ENCODE assay signal across 1 cellular context in the genomic region with DNA sequence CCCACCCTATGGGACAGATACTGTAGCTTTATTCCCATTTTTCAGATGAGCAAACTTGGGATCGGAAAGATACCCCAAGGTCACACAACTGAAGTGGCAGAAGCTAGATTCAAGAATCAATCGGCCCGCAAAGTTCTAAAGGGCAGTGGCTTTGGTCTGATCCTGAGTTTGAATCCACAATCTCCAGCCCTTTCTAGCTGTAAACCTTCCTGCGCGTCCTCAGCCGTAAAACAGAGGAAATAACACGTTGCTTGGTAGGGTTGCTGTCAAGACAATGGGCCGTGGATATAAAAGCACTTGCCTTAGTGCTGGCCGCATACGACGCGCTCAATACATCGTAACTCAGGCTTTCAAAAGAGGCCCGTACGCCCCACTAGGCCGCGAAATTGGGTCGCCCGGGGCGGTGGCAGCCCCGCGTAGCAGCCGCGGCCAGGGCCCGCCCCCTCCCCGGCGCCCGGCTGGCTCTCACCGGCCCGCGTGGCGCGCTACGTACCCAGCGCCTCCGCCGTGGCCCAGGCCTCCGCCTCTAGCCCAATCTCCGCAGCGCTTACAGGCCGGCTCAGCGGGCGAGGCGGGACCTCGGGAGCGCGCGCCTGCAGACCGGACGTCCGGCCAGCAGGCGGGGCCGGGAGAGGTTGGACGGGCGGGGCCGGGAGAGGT.
TF ChIP-seq lines count a peak whose summit lies in the region.

A gene with protein sequence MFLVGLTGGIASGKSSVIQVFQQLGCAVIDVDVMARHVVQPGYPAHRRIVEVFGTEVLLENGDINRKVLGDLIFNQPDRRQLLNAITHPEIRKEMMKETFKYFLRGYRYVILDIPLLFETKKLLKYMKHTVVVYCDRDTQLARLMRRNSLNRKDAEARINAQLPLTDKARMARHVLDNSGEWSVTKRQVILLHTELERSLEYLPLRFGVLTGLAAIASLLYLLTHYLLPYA (minus strand): TSS at position 573 of the 660 bp plus-strand sequence. CDS start 16,747 bp downstream, outside the sequence.

TF ChIP-seq in WTC11, 78 proteins besides CTCF, POLR2A, EP300 and RAD21 (continued from another document):
- TF ChIP-seq EMX1 (CRISPR knock-in tag; IDR thresholded peaks at IDR 0.05) (no peak), ELF4 (CRISPR knock-in tag; IDR thresholded peaks at IDR 0.05; ENCODE audit: low read depth) (no peak), ZNF416 (CRISPR knock-in tag; IDR thresholded peaks at IDR 0.05) (no peak), ZNF263 (CRISPR knock-in tag; IDR thresholded peaks at IDR 0.05; ENCODE audit: low read depth) (no peak), SP1 (CRISPR knock-in tag; conservative IDR thresholded peaks at IDR 0.05) (peak; percentile 77), FOXK1 (CRISPR knock-in tag; IDR thresholded peaks at IDR 0.05) (peak; percentile 61; the same call in 1 of the 2 replicates), ZNF232 (CRISPR knock-in tag; IDR thresholded peaks at IDR 0.05) (no peak), ETV6 (CRISPR knock-in tag; IDR thresholded peaks at IDR 0.05) (no peak), NFE2L1 (CRISPR knock-in tag; IDR thresholded peaks at IDR 0.05) (no peak), FOXJ3 (CRISPR knock-in tag; IDR thresholded peaks at IDR 0.05; ENCODE audit: borderline replicate concordance) (no peak), KAT7 (CRISPR knock-in tag; IDR thresholded peaks at IDR 0.05; ENCODE audit: borderline replicate concordance) (no peak), ATF1 (CRISPR knock-in tag; IDR thresholded peaks at IDR 0.05) (no peak), OVOL2 (CRISPR knock-in tag; IDR thresholded peaks at IDR 0.05; ENCODE audit: borderline replicate concordance) (no peak), TP53 (CRISPR knock-in tag; IDR thresholded peaks at IDR 0.05) (no peak), SMAD3 (CRISPR knock-in tag; IDR thresholded peaks at IDR 0.05; ENCODE audit: borderline replicate concordance) (no peak), NR2C2 (CRISPR knock-in tag; IDR thresholded peaks at IDR 0.05) (no peak)
- TF ChIP-seq, protein P1, sequence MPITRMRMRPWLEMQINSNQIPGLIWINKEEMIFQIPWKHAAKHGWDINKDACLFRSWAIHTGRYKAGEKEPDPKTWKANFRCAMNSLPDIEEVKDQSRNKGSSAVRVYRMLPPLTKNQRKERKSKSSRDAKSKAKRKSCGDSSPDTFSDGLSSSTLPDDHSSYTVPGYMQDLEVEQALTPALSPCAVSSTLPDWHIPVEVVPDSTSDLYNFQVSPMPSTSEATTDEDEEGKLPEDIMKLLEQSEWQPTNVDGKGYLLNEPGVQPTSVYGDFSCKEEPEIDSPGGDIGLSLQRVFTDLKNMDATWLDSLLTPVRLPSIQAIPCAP (CRISPR knock-in tag; IDR thresholded peaks at IDR 0.05): no peak
- TF ChIP-seq, protein P2, sequence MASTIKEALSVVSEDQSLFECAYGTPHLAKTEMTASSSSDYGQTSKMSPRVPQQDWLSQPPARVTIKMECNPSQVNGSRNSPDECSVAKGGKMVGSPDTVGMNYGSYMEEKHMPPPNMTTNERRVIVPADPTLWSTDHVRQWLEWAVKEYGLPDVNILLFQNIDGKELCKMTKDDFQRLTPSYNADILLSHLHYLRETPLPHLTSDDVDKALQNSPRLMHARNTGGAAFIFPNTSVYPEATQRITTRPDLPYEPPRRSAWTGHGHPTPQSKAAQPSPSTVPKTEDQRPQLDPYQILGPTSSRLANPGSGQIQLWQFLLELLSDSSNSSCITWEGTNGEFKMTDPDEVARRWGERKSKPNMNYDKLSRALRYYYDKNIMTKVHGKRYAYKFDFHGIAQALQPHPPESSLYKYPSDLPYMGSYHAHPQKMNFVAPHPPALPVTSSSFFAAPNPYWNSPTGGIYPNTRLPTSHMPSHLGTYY (CRISPR knock-in tag; IDR thresholded peaks at IDR 0.05): no peak
- TF ChIP-seq, protein P3, sequence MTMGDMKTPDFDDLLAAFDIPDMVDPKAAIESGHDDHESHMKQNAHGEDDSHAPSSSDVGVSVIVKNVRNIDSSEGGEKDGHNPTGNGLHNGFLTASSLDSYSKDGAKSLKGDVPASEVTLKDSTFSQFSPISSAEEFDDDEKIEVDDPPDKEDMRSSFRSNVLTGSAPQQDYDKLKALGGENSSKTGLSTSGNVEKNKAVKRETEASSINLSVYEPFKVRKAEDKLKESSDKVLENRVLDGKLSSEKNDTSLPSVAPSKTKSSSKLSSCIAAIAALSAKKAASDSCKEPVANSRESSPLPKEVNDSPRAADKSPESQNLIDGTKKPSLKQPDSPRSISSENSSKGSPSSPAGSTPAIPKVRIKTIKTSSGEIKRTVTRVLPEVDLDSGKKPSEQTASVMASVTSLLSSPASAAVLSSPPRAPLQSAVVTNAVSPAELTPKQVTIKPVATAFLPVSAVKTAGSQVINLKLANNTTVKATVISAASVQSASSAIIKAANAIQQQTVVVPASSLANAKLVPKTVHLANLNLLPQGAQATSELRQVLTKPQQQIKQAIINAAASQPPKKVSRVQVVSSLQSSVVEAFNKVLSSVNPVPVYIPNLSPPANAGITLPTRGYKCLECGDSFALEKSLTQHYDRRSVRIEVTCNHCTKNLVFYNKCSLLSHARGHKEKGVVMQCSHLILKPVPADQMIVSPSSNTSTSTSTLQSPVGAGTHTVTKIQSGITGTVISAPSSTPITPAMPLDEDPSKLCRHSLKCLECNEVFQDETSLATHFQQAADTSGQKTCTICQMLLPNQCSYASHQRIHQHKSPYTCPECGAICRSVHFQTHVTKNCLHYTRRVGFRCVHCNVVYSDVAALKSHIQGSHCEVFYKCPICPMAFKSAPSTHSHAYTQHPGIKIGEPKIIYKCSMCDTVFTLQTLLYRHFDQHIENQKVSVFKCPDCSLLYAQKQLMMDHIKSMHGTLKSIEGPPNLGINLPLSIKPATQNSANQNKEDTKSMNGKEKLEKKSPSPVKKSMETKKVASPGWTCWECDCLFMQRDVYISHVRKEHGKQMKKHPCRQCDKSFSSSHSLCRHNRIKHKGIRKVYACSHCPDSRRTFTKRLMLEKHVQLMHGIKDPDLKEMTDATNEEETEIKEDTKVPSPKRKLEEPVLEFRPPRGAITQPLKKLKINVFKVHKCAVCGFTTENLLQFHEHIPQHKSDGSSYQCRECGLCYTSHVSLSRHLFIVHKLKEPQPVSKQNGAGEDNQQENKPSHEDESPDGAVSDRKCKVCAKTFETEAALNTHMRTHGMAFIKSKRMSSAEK (CRISPR knock-in tag; IDR thresholded peaks at IDR 0.05; ENCODE audit: borderline replicate concordance): no peak
- TF ChIP-seq, protein P4, sequence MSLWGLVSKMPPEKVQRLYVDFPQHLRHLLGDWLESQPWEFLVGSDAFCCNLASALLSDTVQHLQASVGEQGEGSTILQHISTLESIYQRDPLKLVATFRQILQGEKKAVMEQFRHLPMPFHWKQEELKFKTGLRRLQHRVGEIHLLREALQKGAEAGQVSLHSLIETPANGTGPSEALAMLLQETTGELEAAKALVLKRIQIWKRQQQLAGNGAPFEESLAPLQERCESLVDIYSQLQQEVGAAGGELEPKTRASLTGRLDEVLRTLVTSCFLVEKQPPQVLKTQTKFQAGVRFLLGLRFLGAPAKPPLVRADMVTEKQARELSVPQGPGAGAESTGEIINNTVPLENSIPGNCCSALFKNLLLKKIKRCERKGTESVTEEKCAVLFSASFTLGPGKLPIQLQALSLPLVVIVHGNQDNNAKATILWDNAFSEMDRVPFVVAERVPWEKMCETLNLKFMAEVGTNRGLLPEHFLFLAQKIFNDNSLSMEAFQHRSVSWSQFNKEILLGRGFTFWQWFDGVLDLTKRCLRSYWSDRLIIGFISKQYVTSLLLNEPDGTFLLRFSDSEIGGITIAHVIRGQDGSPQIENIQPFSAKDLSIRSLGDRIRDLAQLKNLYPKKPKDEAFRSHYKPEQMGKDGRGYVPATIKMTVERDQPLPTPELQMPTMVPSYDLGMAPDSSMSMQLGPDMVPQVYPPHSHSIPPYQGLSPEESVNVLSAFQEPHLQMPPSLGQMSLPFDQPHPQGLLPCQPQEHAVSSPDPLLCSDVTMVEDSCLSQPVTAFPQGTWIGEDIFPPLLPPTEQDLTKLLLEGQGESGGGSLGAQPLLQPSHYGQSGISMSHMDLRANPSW (CRISPR knock-in tag; conservative IDR thresholded peaks at IDR 0.05; ENCODE audit: low read depth): no peak
- TF ChIP-seq, protein P5, sequence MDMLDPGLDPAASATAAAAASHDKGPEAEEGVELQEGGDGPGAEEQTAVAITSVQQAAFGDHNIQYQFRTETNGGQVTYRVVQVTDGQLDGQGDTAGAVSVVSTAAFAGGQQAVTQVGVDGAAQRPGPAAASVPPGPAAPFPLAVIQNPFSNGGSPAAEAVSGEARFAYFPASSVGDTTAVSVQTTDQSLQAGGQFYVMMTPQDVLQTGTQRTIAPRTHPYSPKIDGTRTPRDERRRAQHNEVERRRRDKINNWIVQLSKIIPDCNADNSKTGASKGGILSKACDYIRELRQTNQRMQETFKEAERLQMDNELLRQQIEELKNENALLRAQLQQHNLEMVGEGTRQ (CRISPR knock-in tag; IDR thresholded peaks at IDR 0.05): no peak
- TF ChIP-seq, protein P6, sequence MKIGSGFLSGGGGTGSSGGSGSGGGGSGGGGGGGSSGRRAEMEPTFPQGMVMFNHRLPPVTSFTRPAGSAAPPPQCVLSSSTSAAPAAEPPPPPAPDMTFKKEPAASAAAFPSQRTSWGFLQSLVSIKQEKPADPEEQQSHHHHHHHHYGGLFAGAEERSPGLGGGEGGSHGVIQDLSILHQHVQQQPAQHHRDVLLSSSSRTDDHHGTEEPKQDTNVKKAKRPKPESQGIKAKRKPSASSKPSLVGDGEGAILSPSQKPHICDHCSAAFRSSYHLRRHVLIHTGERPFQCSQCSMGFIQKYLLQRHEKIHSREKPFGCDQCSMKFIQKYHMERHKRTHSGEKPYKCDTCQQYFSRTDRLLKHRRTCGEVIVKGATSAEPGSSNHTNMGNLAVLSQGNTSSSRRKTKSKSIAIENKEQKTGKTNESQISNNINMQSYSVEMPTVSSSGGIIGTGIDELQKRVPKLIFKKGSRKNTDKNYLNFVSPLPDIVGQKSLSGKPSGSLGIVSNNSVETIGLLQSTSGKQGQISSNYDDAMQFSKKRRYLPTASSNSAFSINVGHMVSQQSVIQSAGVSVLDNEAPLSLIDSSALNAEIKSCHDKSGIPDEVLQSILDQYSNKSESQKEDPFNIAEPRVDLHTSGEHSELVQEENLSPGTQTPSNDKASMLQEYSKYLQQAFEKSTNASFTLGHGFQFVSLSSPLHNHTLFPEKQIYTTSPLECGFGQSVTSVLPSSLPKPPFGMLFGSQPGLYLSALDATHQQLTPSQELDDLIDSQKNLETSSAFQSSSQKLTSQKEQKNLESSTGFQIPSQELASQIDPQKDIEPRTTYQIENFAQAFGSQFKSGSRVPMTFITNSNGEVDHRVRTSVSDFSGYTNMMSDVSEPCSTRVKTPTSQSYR (CRISPR knock-in tag; IDR thresholded peaks at IDR 0.05): no peak
- TF ChIP-seq, protein P7, sequence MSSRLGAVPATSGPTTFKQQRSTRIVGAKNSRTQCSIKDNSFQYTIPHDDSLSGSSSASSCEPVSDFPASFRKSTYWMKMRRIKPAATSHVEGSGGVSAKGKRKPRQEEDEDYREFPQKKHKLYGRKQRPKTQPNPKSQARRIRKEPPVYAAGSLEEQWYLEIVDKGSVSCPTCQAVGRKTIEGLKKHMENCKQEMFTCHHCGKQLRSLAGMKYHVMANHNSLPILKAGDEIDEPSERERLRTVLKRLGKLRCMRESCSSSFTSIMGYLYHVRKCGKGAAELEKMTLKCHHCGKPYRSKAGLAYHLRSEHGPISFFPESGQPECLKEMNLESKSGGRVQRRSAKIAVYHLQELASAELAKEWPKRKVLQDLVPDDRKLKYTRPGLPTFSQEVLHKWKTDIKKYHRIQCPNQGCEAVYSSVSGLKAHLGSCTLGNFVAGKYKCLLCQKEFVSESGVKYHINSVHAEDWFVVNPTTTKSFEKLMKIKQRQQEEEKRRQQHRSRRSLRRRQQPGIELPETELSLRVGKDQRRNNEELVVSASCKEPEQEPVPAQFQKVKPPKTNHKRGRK (CRISPR knock-in tag; IDR thresholded peaks at IDR 0.05; ENCODE audit: borderline replicate concordance): no peak
- TF ChIP-seq, protein P8, sequence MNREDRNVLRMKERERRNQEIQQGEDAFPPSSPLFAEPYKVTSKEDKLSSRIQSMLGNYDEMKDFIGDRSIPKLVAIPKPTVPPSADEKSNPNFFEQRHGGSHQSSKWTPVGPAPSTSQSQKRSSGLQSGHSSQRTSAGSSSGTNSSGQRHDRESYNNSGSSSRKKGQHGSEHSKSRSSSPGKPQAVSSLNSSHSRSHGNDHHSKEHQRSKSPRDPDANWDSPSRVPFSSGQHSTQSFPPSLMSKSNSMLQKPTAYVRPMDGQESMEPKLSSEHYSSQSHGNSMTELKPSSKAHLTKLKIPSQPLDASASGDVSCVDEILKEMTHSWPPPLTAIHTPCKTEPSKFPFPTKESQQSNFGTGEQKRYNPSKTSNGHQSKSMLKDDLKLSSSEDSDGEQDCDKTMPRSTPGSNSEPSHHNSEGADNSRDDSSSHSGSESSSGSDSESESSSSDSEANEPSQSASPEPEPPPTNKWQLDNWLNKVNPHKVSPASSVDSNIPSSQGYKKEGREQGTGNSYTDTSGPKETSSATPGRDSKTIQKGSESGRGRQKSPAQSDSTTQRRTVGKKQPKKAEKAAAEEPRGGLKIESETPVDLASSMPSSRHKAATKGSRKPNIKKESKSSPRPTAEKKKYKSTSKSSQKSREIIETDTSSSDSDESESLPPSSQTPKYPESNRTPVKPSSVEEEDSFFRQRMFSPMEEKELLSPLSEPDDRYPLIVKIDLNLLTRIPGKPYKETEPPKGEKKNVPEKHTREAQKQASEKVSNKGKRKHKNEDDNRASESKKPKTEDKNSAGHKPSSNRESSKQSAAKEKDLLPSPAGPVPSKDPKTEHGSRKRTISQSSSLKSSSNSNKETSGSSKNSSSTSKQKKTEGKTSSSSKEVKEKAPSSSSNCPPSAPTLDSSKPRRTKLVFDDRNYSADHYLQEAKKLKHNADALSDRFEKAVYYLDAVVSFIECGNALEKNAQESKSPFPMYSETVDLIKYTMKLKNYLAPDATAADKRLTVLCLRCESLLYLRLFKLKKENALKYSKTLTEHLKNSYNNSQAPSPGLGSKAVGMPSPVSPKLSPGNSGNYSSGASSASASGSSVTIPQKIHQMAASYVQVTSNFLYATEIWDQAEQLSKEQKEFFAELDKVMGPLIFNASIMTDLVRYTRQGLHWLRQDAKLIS (CRISPR knock-in tag; IDR thresholded peaks at IDR 0.05; ENCODE audit: borderline replicate concordance): no peak
- TF ChIP-seq, protein P9, sequence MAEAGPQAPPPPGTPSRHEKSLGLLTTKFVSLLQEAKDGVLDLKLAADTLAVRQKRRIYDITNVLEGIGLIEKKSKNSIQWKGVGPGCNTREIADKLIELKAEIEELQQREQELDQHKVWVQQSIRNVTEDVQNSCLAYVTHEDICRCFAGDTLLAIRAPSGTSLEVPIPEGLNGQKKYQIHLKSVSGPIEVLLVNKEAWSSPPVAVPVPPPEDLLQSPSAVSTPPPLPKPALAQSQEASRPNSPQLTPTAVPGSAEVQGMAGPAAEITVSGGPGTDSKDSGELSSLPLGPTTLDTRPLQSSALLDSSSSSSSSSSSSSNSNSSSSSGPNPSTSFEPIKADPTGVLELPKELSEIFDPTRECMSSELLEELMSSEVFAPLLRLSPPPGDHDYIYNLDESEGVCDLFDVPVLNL (CRISPR knock-in tag; IDR thresholded peaks at IDR 0.05; ENCODE audit: borderline replicate concordance, low read depth): no peak; the same call in 1 of the 2 replicates
- TF ChIP-seq, protein P10, sequence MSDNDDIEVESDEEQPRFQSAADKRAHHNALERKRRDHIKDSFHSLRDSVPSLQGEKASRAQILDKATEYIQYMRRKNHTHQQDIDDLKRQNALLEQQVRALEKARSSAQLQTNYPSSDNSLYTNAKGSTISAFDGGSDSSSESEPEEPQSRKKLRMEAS (CRISPR knock-in tag; IDR thresholded peaks at IDR 0.05): peak; percentile 31; the same call in 1 of the 2 replicates
